19 cellular contexts compared by ENCODE assay signal in genomic region chr13:111249637-111250360, GRCh38.
DNase-seq lines count a peak whose midpoint lies in the region; ATAC-seq and TF ChIP-seq lines count a peak whose summit lies in the region.
"Had no signal": no experiment of that assay in that cellular context is flagged by ENCODE, and none has a peak within 500 bp of the region (broad histone marks: within the 10 kb centered on the region; RNA-seq: fewer than 3 reads in every experiment).

No MANE protein-coding gene starts in this region.

- H3K4me1 Mint-ChIP-seq in brain = peaks cover 27% of the 10 kb centered on the region

- no peaks in the 10 kb centered on the region for H3K27me3 ChIP-seq in heart left ventricle
- no peaks in the 10 kb centered on the region for H3K27me3 ChIP-seq in skeletal muscle tissue (ENCODE audit: control insufficient read depth in 3 of 3, insufficient read depth in 3 of 3, low read length in 3 of 3)
- H3K27me3 ChIP-seq: sigmoid colon, uterus had no signal

- TF ChIP-seq CTCF in heart left ventricle (IDR thresholded peaks at IDR 0.05) = no peak
- no peak for TF ChIP-seq CTCF in brain (conservative IDR thresholded peaks at IDR 0.05)

- DNase-seq in heart left ventricle (no peak), Right ventricle myocardium superior (no peak), midbrain (lab: John Stamatoyannopoulos, UW) (peak; percentile 26), NCI-H1092 treated with DMSO at 0.1 percent for 48 hours (lab: John Stamatoyannopoulos, UW) (no peak), NCI-H2227 (lab: John Stamatoyannopoulos, UW; ENCODE audit: unreplicated experiment) (no peak), retina (no peak)
- DNase-seq: C1 segment of cervical spinal cord, dermis blood vessel endothelial cell, NCI-H1092, NCI-H2029, OCI-M1, sigmoid colon, uterus had no signal

- intact Hi-C loops in heart left ventricle (cut with DNase I) (loop anchor here in 1 of 10 donors (5.0 kb wide), 1 partner anchor 33 kb away; no protein-coding TSS in a partner anchor), Right ventricle myocardium superior (cut with DNase I) (no loop called here)

- peak overlapping the region in 1 of 3 donors; percentile 15 for H3K9ac ChIP-seq in skeletal muscle tissue (ENCODE audit: low read depth in 1 of 3, low read length in 3 of 3)

- peak overlapping the region in 4 of 5 experiments; percentile 5 to 76 (median 31) for H3K27ac Mint-ChIP-seq in brain
- H3K27ac Mint-ChIP-seq: activated T-helper 2 cell treated with anti-CD3 and anti-CD28 coated beads, Interferon-gamma antibody, Interleukin-2, Interleukin-4, amounts not matched to agents 10 μg/mL and 5 μg/mL and 100 μg/mL, durations not matched to agents 14 hours and 24 hours and 36 hours had no signal

- H3K36me3 ChIP-seq in heart left ventricle (peaks cover 0 to 92% (median 60%) of the 10 kb centered on the region in 9 donors), skeletal muscle tissue (ENCODE audit: control insufficient read depth in 3 of 3, insufficient read depth in 3 of 3, low read length in 3 of 3) (peaks cover 8 to 15% (median 12%) of the 10 kb centered on the region in 3 donors)
- H3K36me3 ChIP-seq: uterus had no signal

- peaks cover 0 to 67% (median 34%) of the 10 kb centered on the region in 12 donors for H3K4me1 ChIP-seq in heart left ventricle
- H3K4me1 ChIP-seq in skeletal muscle tissue (ENCODE audit: control insufficient read depth in 3 of 3, insufficient read depth in 3 of 3, low read length in 3 of 3) = peaks cover 48 to 63% (median 57%) of the 10 kb centered on the region in 3 donors
- H3K4me1 ChIP-seq: uterus had no signal

- no peak overlapping the region for H3K4me3 ChIP-seq in heart left ventricle
- no peak overlapping the region for H3K4me3 ChIP-seq in skeletal muscle tissue (ENCODE audit: low read length in 3 of 3)
- H3K4me3 ChIP-seq: lung, sigmoid colon, uterus had no signal

- WGBS in heart left ventricle, 4 donors = 85 to 86% (median 85%) methylated on average over 12 of the region's 12 CpGs

- no peaks in the 10 kb centered on the region for H3K9me3 ChIP-seq in heart left ventricle
- no peaks in the 10 kb centered on the region for H3K9me3 ChIP-seq in skeletal muscle tissue (ENCODE audit: control insufficient read depth in 3 of 3, low read length in 3 of 3)
- H3K9me3 ChIP-seq: sigmoid colon, uterus had no signal

- ATAC-seq in heart left ventricle (no peak), Right ventricle myocardium superior (ENCODE audit: poor library complexity) (no peak)
- ATAC-seq: HepG2 had no signal

- H3K9me3 Mint-ChIP-seq in brain = peaks cover 5 to 10% (median 9%) of the 10 kb centered on the region in 5 experiments

- no peak overlapping the region for H3K4me3 Mint-ChIP-seq in brain

- TF ChIP-seq POLR2A in heart left ventricle (IDR thresholded peaks at IDR 0.05) = no peak

- no peaks in the 10 kb centered on the region for H3K27me3 Mint-ChIP-seq in brain

- H3K36me3 Mint-ChIP-seq in brain = peaks cover 93% of the 10 kb centered on the region

- H3K27ac ChIP-seq in heart left ventricle (peak overlapping the region in 9 of 12 donors; percentile 31 to 71 (median 58)), skeletal muscle tissue (ENCODE audit: low read depth, low read length) (peak overlapping the region; percentile 75)
- H3K27ac ChIP-seq: epithelial cell of prostate, sigmoid colon, uterus had no signal
